9 cellular contexts compared by ENCODE assay signal in the genomic region with DNA sequence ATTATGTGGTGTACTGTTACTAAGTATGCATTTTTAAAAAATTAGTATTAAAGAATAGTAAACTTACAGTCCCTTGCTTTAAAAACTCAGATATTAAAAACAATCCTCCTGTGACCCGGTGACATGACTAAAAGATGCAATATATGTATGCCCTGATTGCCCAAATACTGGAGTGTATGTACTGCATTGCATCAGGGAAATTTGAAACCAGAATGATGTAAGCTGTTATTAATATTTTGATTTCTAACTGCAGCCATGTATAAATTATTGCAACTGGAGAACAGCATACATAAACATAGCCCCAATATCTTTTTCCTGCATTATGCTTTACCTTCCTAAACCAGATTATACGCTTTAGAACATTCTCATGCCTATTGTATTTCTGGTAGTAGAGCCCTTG. TPM values are rescaled to one million over a fixed set of nuclear protein-coding genes. Genes with fewer than 3 reads are reported as not detected.
DNase-seq lines count a peak whose midpoint lies in the region; ATAC-seq and TF ChIP-seq lines count a peak whose summit lies in the region.
"Had no signal": no experiment of that assay in that cellular context is flagged by ENCODE, and none has a peak within 500 bp of the region (broad histone marks: within the 10 kb centered on the region; RNA-seq: fewer than 3 reads in every experiment).

No MANE protein-coding gene starts in this region.

- H3F3A ChIP-seq in SU-DHL-6 (ENCODE audit: insufficient read depth) = peaks cover 31% of the 10 kb centered on the region

- peak overlapping the region; percentile 42 for H3K4me3 Mint-ChIP-seq in activated naive CD4-positive, alpha-beta T cell treated with anti-CD3 and anti-CD28 coated beads, Interleukin-2, amount 10 ng/mL, durations not matched to agents 7 days and 5 days

- peaks cover 31% of the 10 kb centered on the region for H3K36me3 Mint-ChIP-seq in activated naive CD4-positive, alpha-beta T cell treated with anti-CD3 and anti-CD28 coated beads, Interleukin-2, amount 10 ng/mL, durations not matched to agents 7 days and 5 days

- ATAC-seq in foreskin keratinocyte = no peak

- no peak overlapping the region for H2AFZ ChIP-seq in SU-DHL-6 (ENCODE audit: low read depth, low read length, severe bottlenecking)

- peak overlapping the region; percentile 97; the same call in 1 of the 2 replicates for H3K9ac ChIP-seq in SU-DHL-6 (ENCODE audit: low read length)

- H3K27ac Mint-ChIP-seq in activated naive CD4-positive, alpha-beta T cell treated with anti-CD3 and anti-CD28 coated beads, Interleukin-2, amount 10 ng/mL, durations not matched to agents 7 days and 5 days = peak overlapping the region; percentile 45

- peaks cover 28% of the 10 kb centered on the region for H3K79me2 ChIP-seq in SU-DHL-6 (ENCODE audit: insufficient read depth, low read length)

- no peaks in the 10 kb centered on the region for H3K9me3 Mint-ChIP-seq in activated naive CD4-positive, alpha-beta T cell treated with anti-CD3 and anti-CD28 coated beads, Interleukin-2, amount 10 ng/mL, durations not matched to agents 7 days and 5 days

- CTCF ChIA-PET in activated naive CD4-positive, alpha-beta T cell treated with anti-CD3 and anti-CD28 coated beads, Interleukin-2, amount 10 ng/mL, durations not matched to agents 7 days and 5 days (lab: Charles Lee) = interaction anchor here (1.4 kb wide), 1 partner anchor 38 kb away, joined by 5 read pairs; no protein-coding TSS in a partner anchor

- DNase-seq in activated naive CD4-positive, alpha-beta T cell treated with anti-CD3 and anti-CD28 coated beads, Interleukin-2, amount 10 ng/mL, durations not matched to agents 7 days and 5 days = no peak
- DNase-seq in activated naive CD4-positive, alpha-beta T cell treated with Interleukin-2 at 50 U/mL for 16 hours = no peak
- DNase-seq in fibroblast of gingiva (ENCODE audit: low read depth) = peak; percentile 79
- peak; percentile 23 for DNase-seq in stromal cell of bone marrow (ENCODE audit: low read depth)
- DNase-seq in foreskin keratinocyte = no peak
- DNase-seq in KBM-7 = no peak
- no peak for DNase-seq in NCI-H2196 (lab: John Stamatoyannopoulos, UW; ENCODE audit: unreplicated experiment)
- DNase-seq: H7 had no signal

- H3K36me3 ChIP-seq in SU-DHL-6 (ENCODE audit: low read length) = peaks cover 12% of the 10 kb centered on the region

- no peak for TF ChIP-seq CTCF in SU-DHL-6 (IDR thresholded peaks at IDR 0.05; ENCODE audit: insufficient read depth, low read length, poor library complexity, severe bottlenecking)
- TF ChIP-seq CTCF in foreskin keratinocyte (conservative IDR thresholded peaks at IDR 0.05) = no peak

- H3K4me1 ChIP-seq in foreskin keratinocyte = peaks cover 8% of the 10 kb centered on the region

- no peak overlapping the region for H3K4me3 ChIP-seq in SU-DHL-6 (ENCODE audit: insufficient read depth, low read length, poor library complexity, severe bottlenecking)

- H3K9me3 ChIP-seq in SU-DHL-6 (ENCODE audit: insufficient read depth, low read length) = no peaks in the 10 kb centered on the region

- H3K27me3 ChIP-seq in SU-DHL-6 (ENCODE audit: low read length) (no peaks in the 10 kb centered on the region), foreskin keratinocyte (no peaks in the 10 kb centered on the region)

- H3K27ac ChIP-seq in SU-DHL-6 (ENCODE audit: low read depth, low read length) (peak overlapping the region; percentile 95), foreskin keratinocyte (no peak overlapping the region)

- H3K9me2 ChIP-seq in SU-DHL-6 (replicated peaks; ENCODE audit: insufficient read depth, low read length) = no peaks in the 10 kb centered on the region

- in situ Hi-C loops in KBM-7 (cut with MboI; ENCODE audit: low pct_unique_long_range_greater_than_20kb, low sequenced_read_pairs) = no loop called here

- peaks cover 49% of the 10 kb centered on the region for H3K4me1 Mint-ChIP-seq in activated naive CD4-positive, alpha-beta T cell treated with anti-CD3 and anti-CD28 coated beads, Interleukin-2, amount 10 ng/mL, durations not matched to agents 7 days and 5 days

- peaks cover 7% of the 10 kb centered on the region for H3K27me3 Mint-ChIP-seq in activated naive CD4-positive, alpha-beta T cell treated with anti-CD3 and anti-CD28 coated beads, Interleukin-2, amount 10 ng/mL, durations not matched to agents 7 days and 5 days

- peaks cover 6% of the 10 kb centered on the region for H4K20me1 ChIP-seq in SU-DHL-6 (ENCODE audit: low read depth, low read length)

- peak overlapping the region; percentile 85 for H3K4me2 ChIP-seq in SU-DHL-6 (ENCODE audit: low read depth, low read length, poor library complexity, severe bottlenecking)

RNA-seq across cellular contexts. Expression of a gene that starts 3.7 kb away (rescaled TPM):
- total RNA-seq in foreskin keratinocyte = 2,207 and 2,862 TPM in 2 replicates
- 1,287 and 1,866 TPM in 2 replicates for polyA plus RNA-seq in foreskin keratinocyte

Comparison
In these comparisons a context has a peak if more than half of its experiments do, and no peak if none do; other contexts are left out.
1. DNase-seq: peak in fibroblast of gingiva (single experiment) and stromal cell of bone marrow (single experiment); none in activated naive CD4-positive, alpha-beta T cell treated with anti-CD3 and anti-CD28 coated beads, Interleukin-2, amount 10 ng/mL, durations not matched to agents 7 days and 5 days (single experiment), activated naive CD4-positive, alpha-beta T cell treated with Interleukin-2 at 50 U/mL for 16 hours (single experiment), foreskin keratinocyte (0 of 2), KBM-7 (single experiment) and NCI-H2196 (single experiment).